Comparison of ENCODE assay signal across 1 cellular context in genomic region chr16:30352488-30353401, GRCh38.
TF ChIP-seq lines count a peak whose summit lies in the region.

No MANE protein-coding gene starts in this region.

TF ChIP-seq in HepG2, 621 proteins besides CTCF, POLR2A, EP300 and RAD21 (continued from another document and continues in another):
- TF ChIP-seq ZNF687 (CRISPR knock-in tag; IDR thresholded peaks at IDR 0.05) = no peak
- TF ChIP-seq AHR (CRISPR knock-in tag; IDR thresholded peaks at IDR 0.05) = no peak
- no peak for TF ChIP-seq KLF15 (CRISPR knock-in tag; IDR thresholded peaks at IDR 0.05; ENCODE audit: borderline replicate concordance)
- no peak for TF ChIP-seq ZNF382 (CRISPR knock-in tag; IDR thresholded peaks at IDR 0.05; ENCODE audit: borderline replicate concordance)
- no peak for TF ChIP-seq REL (CRISPR knock-in tag; conservative IDR thresholded peaks at IDR 0.05)
- TF ChIP-seq ZBTB20 (CRISPR knock-in tag; IDR thresholded peaks at IDR 0.05; ENCODE audit: borderline replicate concordance, low read depth) = no peak
- no peak for TF ChIP-seq MIER3 (CRISPR knock-in tag; IDR thresholded peaks at IDR 0.05; ENCODE audit: borderline replicate concordance)
- no peak for TF ChIP-seq ZNF816 (CRISPR knock-in tag; IDR thresholded peaks at IDR 0.05; ENCODE audit: borderline replicate concordance)
- no peak for TF ChIP-seq SMARCE1 (IDR thresholded peaks at IDR 0.05; ENCODE audit: borderline replicate concordance)
- no peak for TF ChIP-seq TMF1 (CRISPR knock-in tag; IDR thresholded peaks at IDR 0.05; ENCODE audit: low read depth)
- peak; percentile 28; the same call in 1 of the 2 replicates for TF ChIP-seq NR2C2 (CRISPR knock-in tag; IDR thresholded peaks at IDR 0.05; ENCODE audit: borderline replicate concordance)
- no peak for TF ChIP-seq BHLHE40 (IDR thresholded peaks at IDR 0.05; ENCODE audit: low read length)
- TF ChIP-seq, protein P1, sequence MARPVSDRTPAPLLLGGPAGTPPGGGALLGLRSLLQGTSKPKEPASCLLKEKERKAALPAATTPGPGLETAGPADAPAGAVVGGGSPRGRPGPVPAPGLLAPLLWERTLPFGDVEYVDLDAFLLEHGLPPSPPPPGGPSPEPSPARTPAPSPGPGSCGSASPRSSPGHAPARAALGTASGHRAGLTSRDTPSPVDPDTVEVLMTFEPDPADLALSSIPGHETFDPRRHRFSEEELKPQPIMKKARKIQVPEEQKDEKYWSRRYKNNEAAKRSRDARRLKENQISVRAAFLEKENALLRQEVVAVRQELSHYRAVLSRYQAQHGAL (CRISPR knock-in tag; IDR thresholded peaks at IDR 0.05; ENCODE audit: not compliant biosample characterization) = no peak
- no peak for TF ChIP-seq ZSCAN25 (CRISPR knock-in tag; IDR thresholded peaks at IDR 0.05)
- TF ChIP-seq, protein P2, sequence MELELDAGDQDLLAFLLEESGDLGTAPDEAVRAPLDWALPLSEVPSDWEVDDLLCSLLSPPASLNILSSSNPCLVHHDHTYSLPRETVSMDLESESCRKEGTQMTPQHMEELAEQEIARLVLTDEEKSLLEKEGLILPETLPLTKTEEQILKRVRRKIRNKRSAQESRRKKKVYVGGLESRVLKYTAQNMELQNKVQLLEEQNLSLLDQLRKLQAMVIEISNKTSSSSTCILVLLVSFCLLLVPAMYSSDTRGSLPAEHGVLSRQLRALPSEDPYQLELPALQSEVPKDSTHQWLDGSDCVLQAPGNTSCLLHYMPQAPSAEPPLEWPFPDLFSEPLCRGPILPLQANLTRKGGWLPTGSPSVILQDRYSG (CRISPR knock-in tag; IDR thresholded peaks at IDR 0.05) = no peak
- TF ChIP-seq MTA3 (CRISPR knock-in tag; IDR thresholded peaks at IDR 0.05) = no peak
- TF ChIP-seq, protein P3, sequence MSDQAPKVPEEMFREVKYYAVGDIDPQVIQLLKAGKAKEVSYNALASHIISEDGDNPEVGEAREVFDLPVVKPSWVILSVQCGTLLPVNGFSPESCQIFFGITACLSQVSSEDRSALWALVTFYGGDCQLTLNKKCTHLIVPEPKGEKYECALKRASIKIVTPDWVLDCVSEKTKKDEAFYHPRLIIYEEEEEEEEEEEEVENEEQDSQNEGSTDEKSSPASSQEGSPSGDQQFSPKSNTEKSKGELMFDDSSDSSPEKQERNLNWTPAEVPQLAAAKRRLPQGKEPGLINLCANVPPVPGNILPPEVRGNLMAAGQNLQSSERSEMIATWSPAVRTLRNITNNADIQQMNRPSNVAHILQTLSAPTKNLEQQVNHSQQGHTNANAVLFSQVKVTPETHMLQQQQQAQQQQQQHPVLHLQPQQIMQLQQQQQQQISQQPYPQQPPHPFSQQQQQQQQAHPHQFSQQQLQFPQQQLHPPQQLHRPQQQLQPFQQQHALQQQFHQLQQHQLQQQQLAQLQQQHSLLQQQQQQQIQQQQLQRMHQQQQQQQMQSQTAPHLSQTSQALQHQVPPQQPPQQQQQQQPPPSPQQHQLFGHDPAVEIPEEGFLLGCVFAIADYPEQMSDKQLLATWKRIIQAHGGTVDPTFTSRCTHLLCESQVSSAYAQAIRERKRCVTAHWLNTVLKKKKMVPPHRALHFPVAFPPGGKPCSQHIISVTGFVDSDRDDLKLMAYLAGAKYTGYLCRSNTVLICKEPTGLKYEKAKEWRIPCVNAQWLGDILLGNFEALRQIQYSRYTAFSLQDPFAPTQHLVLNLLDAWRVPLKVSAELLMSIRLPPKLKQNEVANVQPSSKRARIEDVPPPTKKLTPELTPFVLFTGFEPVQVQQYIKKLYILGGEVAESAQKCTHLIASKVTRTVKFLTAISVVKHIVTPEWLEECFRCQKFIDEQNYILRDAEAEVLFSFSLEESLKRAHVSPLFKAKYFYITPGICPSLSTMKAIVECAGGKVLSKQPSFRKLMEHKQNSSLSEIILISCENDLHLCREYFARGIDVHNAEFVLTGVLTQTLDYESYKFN (CRISPR knock-in tag; conservative IDR thresholded peaks at IDR 0.05) = no peak; the same call in 1 of the 2 replicates
- 0 out of 2 replicates have a peak, but pooled peaks have one; percentile 48 for TF ChIP-seq SP4 (CRISPR knock-in tag; IDR thresholded peaks at IDR 0.05)
- no peak for TF ChIP-seq GTF3A (CRISPR knock-in tag; conservative IDR thresholded peaks at IDR 0.05)
- no peak for TF ChIP-seq HBP1 (CRISPR knock-in tag; IDR thresholded peaks at IDR 0.05; ENCODE audit: low read depth)
- TF ChIP-seq ZNF207 (IDR thresholded peaks at IDR 0.05; ENCODE audit: borderline replicate concordance) = no peak
- TF ChIP-seq ZNF281 (CRISPR knock-in tag; IDR thresholded peaks at IDR 0.05; ENCODE audit: borderline replicate concordance) = no peak
- TF ChIP-seq CHCHD3 (CRISPR knock-in tag; IDR thresholded peaks at IDR 0.05) = no peak
- TF ChIP-seq ZNF878 (CRISPR knock-in tag; IDR thresholded peaks at IDR 0.05) = no peak
- TF ChIP-seq, protein P4, sequence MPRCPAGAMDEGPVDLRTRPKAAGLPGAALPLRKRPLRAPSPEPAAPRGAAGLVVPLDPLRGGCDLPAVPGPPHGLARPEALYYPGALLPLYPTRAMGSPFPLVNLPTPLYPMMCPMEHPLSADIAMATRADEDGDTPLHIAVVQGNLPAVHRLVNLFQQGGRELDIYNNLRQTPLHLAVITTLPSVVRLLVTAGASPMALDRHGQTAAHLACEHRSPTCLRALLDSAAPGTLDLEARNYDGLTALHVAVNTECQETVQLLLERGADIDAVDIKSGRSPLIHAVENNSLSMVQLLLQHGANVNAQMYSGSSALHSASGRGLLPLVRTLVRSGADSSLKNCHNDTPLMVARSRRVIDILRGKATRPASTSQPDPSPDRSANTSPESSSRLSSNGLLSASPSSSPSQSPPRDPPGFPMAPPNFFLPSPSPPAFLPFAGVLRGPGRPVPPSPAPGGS (CRISPR knock-in tag; IDR thresholded peaks at IDR 0.05) = no peak
- no peak for TF ChIP-seq TEF (CRISPR knock-in tag; IDR thresholded peaks at IDR 0.05)
- TF ChIP-seq, protein P5, sequence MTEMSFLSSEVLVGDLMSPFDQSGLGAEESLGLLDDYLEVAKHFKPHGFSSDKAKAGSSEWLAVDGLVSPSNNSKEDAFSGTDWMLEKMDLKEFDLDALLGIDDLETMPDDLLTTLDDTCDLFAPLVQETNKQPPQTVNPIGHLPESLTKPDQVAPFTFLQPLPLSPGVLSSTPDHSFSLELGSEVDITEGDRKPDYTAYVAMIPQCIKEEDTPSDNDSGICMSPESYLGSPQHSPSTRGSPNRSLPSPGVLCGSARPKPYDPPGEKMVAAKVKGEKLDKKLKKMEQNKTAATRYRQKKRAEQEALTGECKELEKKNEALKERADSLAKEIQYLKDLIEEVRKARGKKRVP (CRISPR knock-in tag; IDR thresholded peaks at IDR 0.05) = no peak
- TF ChIP-seq SATB2 (CRISPR knock-in tag; IDR thresholded peaks at IDR 0.05) = no peak
- TF ChIP-seq ZNF83 (CRISPR knock-in tag; IDR thresholded peaks at IDR 0.05; ENCODE audit: borderline replicate concordance) = no peak
- TF ChIP-seq ZBTB38 (CRISPR knock-in tag; IDR thresholded peaks at IDR 0.05) = 0 out of 2 replicates have a peak, but pooled peaks have one; percentile 36
- TF ChIP-seq HOXD1 (CRISPR knock-in tag; IDR thresholded peaks at IDR 0.05) = no peak
- TF ChIP-seq MLLT10 (CRISPR knock-in tag; IDR thresholded peaks at IDR 0.05) = no peak
- TF ChIP-seq PPARG (CRISPR knock-in tag; conservative IDR thresholded peaks at IDR 0.05) = no peak
- TF ChIP-seq ZFX (CRISPR knock-in tag; IDR thresholded peaks at IDR 0.05; ENCODE audit: low read depth) = peak; percentile 33; the same call in 1 of the 2 replicates
- peak; percentile 54 for TF ChIP-seq AKAP8 (CRISPR knock-in tag; IDR thresholded peaks at IDR 0.05)
- TF ChIP-seq NFE2L1 (CRISPR knock-in tag; IDR thresholded peaks at IDR 0.05; ENCODE audit: borderline replicate concordance) = no peak
- TF ChIP-seq MTERF4 (CRISPR knock-in tag; IDR thresholded peaks at IDR 0.05) = no peak
- peak; percentile 53; the same call in 1 of the 2 replicates for TF ChIP-seq TARDBP (CRISPR knock-in tag; IDR thresholded peaks at IDR 0.05)
- no peak for TF ChIP-seq FOXJ3 (CRISPR knock-in tag; IDR thresholded peaks at IDR 0.05; ENCODE audit: borderline replicate concordance)
- TF ChIP-seq ZNF597 (CRISPR knock-in tag; IDR thresholded peaks at IDR 0.05) = no peak
